Comparison of ENCODE assay signal across 1 cellular context in the genomic region with DNA sequence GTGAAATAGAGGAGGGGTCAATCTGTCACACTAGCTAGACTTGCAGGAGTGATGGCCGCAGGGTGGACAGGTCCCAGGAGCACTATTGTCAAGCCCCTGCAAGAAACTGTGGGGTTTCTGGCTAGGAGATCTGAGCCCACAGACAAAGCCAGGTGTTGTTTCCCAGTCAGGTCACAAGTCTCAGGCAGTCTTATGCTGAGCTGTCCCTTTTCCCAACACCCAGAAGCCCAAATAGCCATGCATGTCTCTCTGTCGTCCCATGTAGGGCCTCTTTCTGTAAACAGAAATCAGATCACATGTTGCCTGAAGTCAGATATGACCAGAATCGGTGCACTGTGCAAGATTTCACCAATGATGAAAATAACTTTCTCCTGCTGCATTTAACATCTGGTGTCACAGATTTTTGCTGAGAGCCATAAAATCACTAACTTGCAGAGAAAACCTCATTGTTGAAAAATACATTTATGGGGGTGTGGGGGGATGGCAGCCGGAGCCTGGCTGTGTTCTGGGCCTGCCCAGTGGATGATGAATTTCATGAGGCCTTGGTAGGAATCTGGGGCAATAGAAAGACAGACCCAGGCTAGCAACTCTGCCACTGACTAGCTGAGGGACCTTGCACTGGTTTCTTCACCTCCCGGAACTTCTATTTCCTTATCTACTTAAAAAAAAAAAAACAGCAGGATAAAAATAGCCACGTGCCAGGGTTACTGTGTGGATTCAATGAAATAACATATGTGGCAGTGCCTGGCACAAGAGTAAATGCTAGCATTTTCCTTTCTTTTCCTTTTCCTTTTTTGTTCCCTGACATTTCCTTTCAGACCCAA.
TF ChIP-seq lines count a peak whose summit lies in the region.

No MANE protein-coding gene starts in this region.

TF ChIP-seq in SK-N-SH, 30 proteins besides CTCF, POLR2A, EP300 and RAD21 (continued from another document):
- TF ChIP-seq, protein P1, sequence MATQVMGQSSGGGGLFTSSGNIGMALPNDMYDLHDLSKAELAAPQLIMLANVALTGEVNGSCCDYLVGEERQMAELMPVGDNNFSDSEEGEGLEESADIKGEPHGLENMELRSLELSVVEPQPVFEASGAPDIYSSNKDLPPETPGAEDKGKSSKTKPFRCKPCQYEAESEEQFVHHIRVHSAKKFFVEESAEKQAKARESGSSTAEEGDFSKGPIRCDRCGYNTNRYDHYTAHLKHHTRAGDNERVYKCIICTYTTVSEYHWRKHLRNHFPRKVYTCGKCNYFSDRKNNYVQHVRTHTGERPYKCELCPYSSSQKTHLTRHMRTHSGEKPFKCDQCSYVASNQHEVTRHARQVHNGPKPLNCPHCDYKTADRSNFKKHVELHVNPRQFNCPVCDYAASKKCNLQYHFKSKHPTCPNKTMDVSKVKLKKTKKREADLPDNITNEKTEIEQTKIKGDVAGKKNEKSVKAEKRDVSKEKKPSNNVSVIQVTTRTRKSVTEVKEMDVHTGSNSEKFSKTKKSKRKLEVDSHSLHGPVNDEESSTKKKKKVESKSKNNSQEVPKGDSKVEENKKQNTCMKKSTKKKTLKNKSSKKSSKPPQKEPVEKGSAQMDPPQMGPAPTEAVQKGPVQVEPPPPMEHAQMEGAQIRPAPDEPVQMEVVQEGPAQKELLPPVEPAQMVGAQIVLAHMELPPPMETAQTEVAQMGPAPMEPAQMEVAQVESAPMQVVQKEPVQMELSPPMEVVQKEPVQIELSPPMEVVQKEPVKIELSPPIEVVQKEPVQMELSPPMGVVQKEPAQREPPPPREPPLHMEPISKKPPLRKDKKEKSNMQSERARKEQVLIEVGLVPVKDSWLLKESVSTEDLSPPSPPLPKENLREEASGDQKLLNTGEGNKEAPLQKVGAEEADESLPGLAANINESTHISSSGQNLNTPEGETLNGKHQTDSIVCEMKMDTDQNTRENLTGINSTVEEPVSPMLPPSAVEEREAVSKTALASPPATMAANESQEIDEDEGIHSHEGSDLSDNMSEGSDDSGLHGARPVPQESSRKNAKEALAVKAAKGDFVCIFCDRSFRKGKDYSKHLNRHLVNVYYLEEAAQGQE (IDR thresholded peaks at IDR 0.05; ENCODE audit: low read depth, low read length) = no peak
- TF ChIP-seq RCOR1 (IDR thresholded peaks at IDR 0.05; ENCODE audit: low read length) (peak; percentile 26; the same call in 1 of the 2 replicates), MXI1 (IDR thresholded peaks at IDR 0.05; ENCODE audit: low read depth, low read length) (peak; percentile 64; the same call in 1 of the 2 replicates), RXRA (IDR thresholded peaks at IDR 0.05; ENCODE audit: borderline replicate concordance, low read depth) (no peak), CHD2 (IDR thresholded peaks at IDR 0.05; ENCODE audit: low read length, partially characterized antibody) (no peak), TEAD4 (IDR thresholded peaks at IDR 0.05; ENCODE audit: borderline replicate concordance, insufficient read depth) (no peak), GATA2 (CRISPR knock-in tag; IDR thresholded peaks at IDR 0.05) (peak; percentile 67), YY1 (IDR thresholded peaks at IDR 0.05; ENCODE audit: low read depth) (no peak), TCF12 (IDR thresholded peaks at IDR 0.05) (no peak), POLR2AphosphoS5 (IDR thresholded peaks at IDR 0.05; ENCODE audit: low read depth, low read length) (no peak), JUND (IDR thresholded peaks at IDR 0.05) (no peak), FOSL2 (IDR thresholded peaks at IDR 0.05; ENCODE audit: borderline replicate concordance, low read depth) (no peak), NRF1 (IDR thresholded peaks at IDR 0.05; ENCODE audit: low read depth, low read length) (no peak)
- TF ChIP-seq, protein P2, sequence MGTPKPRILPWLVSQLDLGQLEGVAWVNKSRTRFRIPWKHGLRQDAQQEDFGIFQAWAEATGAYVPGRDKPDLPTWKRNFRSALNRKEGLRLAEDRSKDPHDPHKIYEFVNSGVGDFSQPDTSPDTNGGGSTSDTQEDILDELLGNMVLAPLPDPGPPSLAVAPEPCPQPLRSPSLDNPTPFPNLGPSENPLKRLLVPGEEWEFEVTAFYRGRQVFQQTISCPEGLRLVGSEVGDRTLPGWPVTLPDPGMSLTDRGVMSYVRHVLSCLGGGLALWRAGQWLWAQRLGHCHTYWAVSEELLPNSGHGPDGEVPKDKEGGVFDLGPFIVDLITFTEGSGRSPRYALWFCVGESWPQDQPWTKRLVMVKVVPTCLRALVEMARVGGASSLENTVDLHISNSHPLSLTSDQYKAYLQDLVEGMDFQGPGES (IDR thresholded peaks at IDR 0.05; ENCODE audit: low read depth, low read length) = no peak
- TF ChIP-seq, protein P3, sequence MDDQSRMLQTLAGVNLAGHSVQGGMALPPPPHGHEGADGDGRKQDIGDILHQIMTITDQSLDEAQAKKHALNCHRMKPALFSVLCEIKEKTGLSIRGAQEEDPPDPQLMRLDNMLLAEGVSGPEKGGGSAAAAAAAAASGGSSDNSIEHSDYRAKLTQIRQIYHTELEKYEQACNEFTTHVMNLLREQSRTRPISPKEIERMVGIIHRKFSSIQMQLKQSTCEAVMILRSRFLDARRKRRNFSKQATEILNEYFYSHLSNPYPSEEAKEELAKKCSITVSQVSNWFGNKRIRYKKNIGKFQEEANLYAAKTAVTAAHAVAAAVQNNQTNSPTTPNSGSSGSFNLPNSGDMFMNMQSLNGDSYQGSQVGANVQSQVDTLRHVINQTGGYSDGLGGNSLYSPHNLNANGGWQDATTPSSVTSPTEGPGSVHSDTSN (IDR thresholded peaks at IDR 0.05) = no peak
TF ChIP-seq in SK-N-SH: peak in this region for 3.
